In genomic region chr1:27790270-27790669, GRCh38 we compare ENCODE assay signal across 8 cellular contexts. TPM values are rescaled to one million over a fixed set of nuclear protein-coding genes. Genes with fewer than 3 reads are reported as not detected.
DNase-seq lines count a peak whose midpoint lies in the region; TF ChIP-seq lines count a peak whose summit lies in the region.
"Not testable (repeated sequence)": the region's sequence is repeated elsewhere in the genome, so short reads cannot be mapped to it uniquely, and the experiment has no call there.

No MANE protein-coding gene starts in this region.

- not testable (repeated sequence) for H3K27me3 ChIP-seq in BLaER1 treated with 17β-estradiol and CSF1 and Interleukin-3, amounts not matched to agents 10 nM and 100 nM; ascending aorta; right atrium auricular region; mucosa of rectum (ENCODE audit: control insufficient read depth in 2 of 2, insufficient read depth in 2 of 2, low read length in 2 of 2); skeletal muscle tissue (ENCODE audit: control insufficient read depth in 3 of 3, insufficient read depth in 3 of 3, low read length in 3 of 3); transverse colon

- peaks cover 8 to 96% (median 44%) of the 10 kb centered on the region in 11 experiments; a peak in 19 of 22 replicates for H4K20me1 ChIP-seq in BLaER1 treated with 17β-estradiol and CSF1 and Interleukin-3, amounts not matched to agents 10 nM and 100 nM

- in situ Hi-C loops in transverse colon (cut with MboI; ENCODE audit: low pct_ligation_motif_present in 1 of 4, low pct_unique_long_range_greater_than_20kb in 1 of 4, low sequenced_read_pairs in 3 of 4), result not testable (repeated sequence)

- TF ChIP-seq CTCF in ascending aorta (IDR thresholded peaks at IDR 0.05); right atrium auricular region (IDR thresholded peaks at IDR 0.05); transverse colon (IDR thresholded peaks at IDR 0.05): not testable (repeated sequence)

- not testable (repeated sequence) for TF ChIP-seq POLR2A in transverse colon (IDR thresholded peaks at IDR 0.05)

- intact Hi-C loops in ascending aorta (cut with DNase I); transverse colon (cut with DNase I; ENCODE audit: low total_unique reads): not testable (repeated sequence)

- DNase-seq in OCI-M1 (lab: John Stamatoyannopoulos, UW), result peak; percentile 8
- not testable (repeated sequence) for DNase-seq in ascending aorta (ENCODE audit: low spot score in 2 of 2); epithelial cell of prostate (ENCODE audit: low read depth, low spot score); right atrium auricular region (ENCODE audit: low spot score); transverse colon

- peak overlapping the region in 6 of 11 experiments; percentile 10 to 59 (median 32); a peak in 9 of 22 replicates for H3K27ac ChIP-seq in BLaER1 treated with 17β-estradiol and CSF1 and Interleukin-3, amounts not matched to agents 10 nM and 100 nM
- H3K27ac ChIP-seq in ascending aorta (peak overlapping the region; percentile 24 to 53), epithelial cell of prostate (peak overlapping the region; percentile 53), right atrium auricular region (peak overlapping the region; percentile 40 to 52), mucosa of rectum (ENCODE audit: low read depth in 2 of 2, low read length in 2 of 2) (peak overlapping the region; percentile 29 to 55), skeletal muscle tissue (ENCODE audit: low read depth, low read length) (peak overlapping the region; percentile 56), transverse colon (peak overlapping the region in 3 of 4 donors; percentile 15 to 36 (median 24))

- peaks cover 7 to 55% (median 16%) of the 10 kb centered on the region in 10 experiments; a peak in 18 of 20 replicates for H3K4me1 ChIP-seq in BLaER1 treated with 17β-estradiol and CSF1 and Interleukin-3, amounts not matched to agents 10 nM and 100 nM
- not testable (repeated sequence) for H3K4me1 ChIP-seq in ascending aorta
- H3K4me1 ChIP-seq in right atrium auricular region (peaks cover 0 to 37% of the 10 kb centered on the region in 2 donors), mucosa of rectum (ENCODE audit: control insufficient read depth in 2 of 2, insufficient read depth in 2 of 2, low read length in 2 of 2) (peaks cover 4 to 14% of the 10 kb centered on the region in 2 donors), skeletal muscle tissue (ENCODE audit: control insufficient read depth in 3 of 3, insufficient read depth in 3 of 3, low read length in 3 of 3) (peaks cover 11 to 20% (median 17%) of the 10 kb centered on the region in 3 donors), transverse colon (peaks cover 0 to 31% (median 12%) of the 10 kb centered on the region in 4 donors)

- WGBS in transverse colon (ENCODE audit: low coverage in 1 of 2), 2 donors, result 100% methylated on average over 3 of the region's 3 CpGs; no CpG with 5 or more reads in 1 of the 2 donors

- H3K9ac ChIP-seq in BLaER1 treated with 17β-estradiol and CSF1 and Interleukin-3, amounts not matched to agents 10 nM and 100 nM, result peak overlapping the region in 1 of 11 experiments; percentile 36; a peak in 1 of 22 replicates
- H3K9ac ChIP-seq in mucosa of rectum (ENCODE audit: low read depth in 1 of 2, low read length in 2 of 2); skeletal muscle tissue (ENCODE audit: low read depth in 1 of 3, low read length in 3 of 3): not testable (repeated sequence)

- H3K4me2 ChIP-seq in BLaER1 treated with 17β-estradiol and CSF1 and Interleukin-3, amounts not matched to agents 10 nM and 100 nM, result peak overlapping the region in 5 of 11 experiments; percentile 26 to 77 (median 67); a peak in 10 of 22 replicates

- peaks cover 49 to 76% (median 63%) of the 10 kb centered on the region in 11 experiments for H3K36me3 ChIP-seq in BLaER1 treated with 17β-estradiol and CSF1 and Interleukin-3, amounts not matched to agents 10 nM and 100 nM
- H3K36me3 ChIP-seq in ascending aorta (peaks cover 35 to 55% of the 10 kb centered on the region in 2 donors), right atrium auricular region (peaks cover 46% of the 10 kb centered on the region), mucosa of rectum (ENCODE audit: control insufficient read depth in 2 of 2, insufficient read depth in 2 of 2, low read length in 2 of 2) (peaks cover 19 to 34% of the 10 kb centered on the region in 2 donors), skeletal muscle tissue (ENCODE audit: control insufficient read depth in 3 of 3, insufficient read depth in 3 of 3, low read length in 3 of 3) (peaks cover 7 to 27% (median 23%) of the 10 kb centered on the region in 3 donors), transverse colon (peaks cover 0 to 38% (median 11%) of the 10 kb centered on the region in 4 donors)

- not testable (repeated sequence) for TF ChIP-seq EP300 in transverse colon (IDR thresholded peaks at IDR 0.05; ENCODE audit: low read depth)

- H3K4me3 ChIP-seq in BLaER1 treated with 17β-estradiol and CSF1 and Interleukin-3, amounts not matched to agents 10 nM and 100 nM; ascending aorta; right atrium auricular region; mucosa of rectum (ENCODE audit: low read length in 2 of 2); skeletal muscle tissue (ENCODE audit: low read length in 3 of 3); transverse colon: not testable (repeated sequence)

- H3K9me3 ChIP-seq in BLaER1 treated with 17β-estradiol and CSF1 and Interleukin-3, amounts not matched to agents 10 nM and 100 nM (replicated peaks in 1 of 11); ascending aorta; right atrium auricular region; mucosa of rectum (ENCODE audit: control insufficient read depth in 2 of 2, low read length in 2 of 2); skeletal muscle tissue (ENCODE audit: control insufficient read depth in 3 of 3, low read length in 3 of 3); transverse colon: not testable (repeated sequence)

RNA-seq across cellular contexts. Expression of gene STX12, which starts 17.3 kb away (rescaled TPM):
- total RNA-seq in ascending aorta (91.9 TPM), right atrium auricular region (10 to 100 TPM; 24.6 to 31.6 TPM), skeletal muscle tissue (39.1 TPM), transverse colon (10 to 100 TPM; 11.3 to 65.3 (median 47.6) TPM)

RNA-seq across cellular contexts. Expression of gene PPP1R8, which starts 40.3 kb away (rescaled TPM):
- total RNA-seq in ascending aorta (7.1 TPM), right atrium auricular region (10 to 100 TPM; 17.9 to 23.9 TPM), skeletal muscle tissue (42.3 TPM), transverse colon (10 to 100 TPM; 15.1 to 32.9 (median 28.0) TPM)
